ENCODE assay signal across 16 cellular contexts in genomic region chr1:39173119-39173994, GRCh38. TPM values are rescaled to one million over a fixed set of nuclear protein-coding genes. Genes with fewer than 3 reads are reported as not detected.
A peak's percentile ranks its signal among the peaks of the same experiment; 100 is the strongest.
DNase-seq lines count a peak whose midpoint lies in the region; ATAC-seq, FAIRE-seq and TF ChIP-seq lines count a peak whose summit lies in the region.
"Had no signal": no experiment of that assay in that cellular context is flagged by ENCODE, and none has a peak within 500 bp of the region (broad histone marks: within the 10 kb centered on the region; RNA-seq: fewer than 3 reads in every experiment).

No MANE protein-coding gene starts in this region.

- H3K36me3 Mint-ChIP-seq in neural crest cell (ENCODE audit: low read depth) = no peaks in the 10 kb centered on the region

- H3K9me3 ChIP-seq in A549 (no peaks in the 10 kb centered on the region), WERI-Rb-1 (ENCODE audit: severe bottlenecking) (no peaks in the 10 kb centered on the region), BE2C (no peaks in the 10 kb centered on the region)
- H3K9me3 ChIP-seq: colonic mucosa, SJSA1 had no signal

- H3K27me3 ChIP-seq in WERI-Rb-1 (ENCODE audit: insufficient read depth, low read depth, severe bottlenecking) (no peaks in the 10 kb centered on the region), BE2C (no peaks in the 10 kb centered on the region)
- H3K27me3 ChIP-seq: colonic mucosa, SJSA1 had no signal

- CTCF ChIA-PET in A549 (lab: Yijun Ruan, JAX) = interaction anchor here (0.5 to 6.0 kb wide), 11 partner anchors 11 to 85 kb away, joined by 3 to 35 read pairs (median 4); partner anchors contain the start of gene MACF1

- H3K27ac ChIP-seq in A549 (peak overlapping the region; percentile 78 to 91), WERI-Rb-1 (peak overlapping the region; percentile 92)
- H3K27ac ChIP-seq: colonic mucosa, HL-60, SJSA1 had no signal

- WGBS in A549 (ENCODE audit: missing lambda C conversion rate) = 64% methylated on average over 7 of the region's 9 CpGs

- TF ChIP-seq EP300 in A549 (IDR thresholded peaks at IDR 0.05) = no peak

- ATAC-seq in A549 = peak; percentile 26 to 31; a peak in 3 of 6 replicates
- no peak for ATAC-seq in GM18517 (IDR thresholded peaks at IDR 0.05; ENCODE audit: unreplicated experiment)

- H3K4me1 ChIP-seq in A549 (peaks cover 86% of the 10 kb centered on the region), BE2C (no peaks in the 10 kb centered on the region)
- H3K4me1 ChIP-seq: colonic mucosa had no signal

- no peaks in the 10 kb centered on the region; the same call in 1 of the 2 replicates for H3K36me3 ChIP-seq in WERI-Rb-1
- H3K36me3 ChIP-seq in BE2C = no peaks in the 10 kb centered on the region
- H3K36me3 ChIP-seq: colonic mucosa, SJSA1 had no signal

- peak; percentile 36 to 46; a peak in 3 of 5 replicates for TF ChIP-seq RAD21 in A549 (conservative IDR thresholded peaks at IDR 0.05 in 1 of 2, IDR thresholded peaks at IDR 0.05 in 1 of 2)

- no peak; the same call in 2 of the 3 replicates for TF ChIP-seq CTCF in A549 (IDR thresholded peaks at IDR 0.05)
- TF ChIP-seq CTCF in WERI-Rb-1 (IDR thresholded peaks at IDR 0.05; ENCODE audit: low read depth, low read length) = no peak
- peak; percentile 12 for TF ChIP-seq CTCF in fibroblast of villous mesenchyme (IDR thresholded peaks at IDR 0.05; ENCODE audit: insufficient read depth, low read depth, low read length)
- TF ChIP-seq CTCF in neural crest cell (conservative IDR thresholded peaks at IDR 0.05) = peak; percentile 20
- no peak for TF ChIP-seq CTCF in BE2C (IDR thresholded peaks at IDR 0.05; ENCODE audit: low read depth, low read length)

- no peaks in the 10 kb centered on the region for H3K9me3 Mint-ChIP-seq in neural crest cell

- peak overlapping the region; percentile 81 for H3K27ac Mint-ChIP-seq in neural crest cell (ENCODE audit: unreplicated experiment)

- no peak for TF ChIP-seq POLR2A in A549 (IDR thresholded peaks at IDR 0.05; ENCODE audit: low read length)

- H3K4me3 ChIP-seq in A549 = no peak overlapping the region
- H3K4me3 ChIP-seq in WERI-Rb-1 (ENCODE audit: low read depth, low read length) = no peak overlapping the region
- no peak overlapping the region for H3K4me3 ChIP-seq in fibroblast of villous mesenchyme (ENCODE audit: low read depth, low read length)
- no peak overlapping the region for H3K4me3 ChIP-seq in BE2C (ENCODE audit: low read depth, low read length)
- H3K4me3 ChIP-seq: colonic mucosa, SJSA1 had no signal

- H3K4me2 ChIP-seq in A549 = peak overlapping the region; percentile 81

- peaks cover 38% of the 10 kb centered on the region for H3K4me1 Mint-ChIP-seq in neural crest cell

- FAIRE-seq in A549 (lab: Jason Lieb, UNC) = no peak
- FAIRE-seq: islet of Langerhans, urothelium cell line had no signal

- POLR2A ChIA-PET in A549 (lab: Yijun Ruan, JAX) = interaction anchor here (1.0 kb wide), 1 partner anchor 18 kb away, joined by 6 read pairs; no protein-coding TSS in a partner anchor

- H3K4me3 Mint-ChIP-seq in neural crest cell = no peak overlapping the region

- DNase-seq in A549 (ENCODE audit: low read depth in 1 of 2, low spot score in 1 of 2) (no peak), WERI-Rb-1 (no peak), fibroblast of villous mesenchyme (ENCODE audit: low read depth) (no peak), neural crest cell (ENCODE audit: low read depth, low spot score) (no peak), BE2C (no peak), SHP77 (lab: John Stamatoyannopoulos, UW) (no peak), mesenteric fat pad (ENCODE audit: low spot score) (no peak)
- DNase-seq: ACHN; activated CD8-positive, alpha-beta memory T cell treated with anti-CD3 and anti-CD28 coated beads for 24 hours; colonic mucosa; NCI-H2171 treated with DMSO at 0.1 percent for 48 hours had no signal

- H3K27me3 Mint-ChIP-seq in neural crest cell (ENCODE audit: low read depth) = peaks cover 70% of the 10 kb centered on the region

TF ChIP-seq in A549, 52 proteins besides CTCF, POLR2A, EP300 and RAD21:
- no peak for TF ChIP-seq TP53 (CRISPR knock-in tag; IDR thresholded peaks at IDR 0.05)
- TF ChIP-seq EHMT2 (IDR thresholded peaks at IDR 0.05; ENCODE audit: low read depth) = no peak
- TF ChIP-seq USF2 (IDR thresholded peaks at IDR 0.05) = no peak
- TF ChIP-seq RARB (CRISPR knock-in tag; IDR thresholded peaks at IDR 0.05) = no peak
- TF ChIP-seq PBX3 (IDR thresholded peaks at IDR 0.05) = no peak
- no peak for TF ChIP-seq NR3C1 (IDR thresholded peaks at IDR 0.05)
- no peak for TF ChIP-seq MAZ (IDR thresholded peaks at IDR 0.05; ENCODE audit: borderline replicate concordance, low read depth, low read length)
- TF ChIP-seq RFX5 (IDR thresholded peaks at IDR 0.05) = no peak
- TF ChIP-seq CEBPB (IDR thresholded peaks at IDR 0.05) = no peak
- TF ChIP-seq, protein P1, sequence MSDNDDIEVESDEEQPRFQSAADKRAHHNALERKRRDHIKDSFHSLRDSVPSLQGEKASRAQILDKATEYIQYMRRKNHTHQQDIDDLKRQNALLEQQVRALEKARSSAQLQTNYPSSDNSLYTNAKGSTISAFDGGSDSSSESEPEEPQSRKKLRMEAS (IDR thresholded peaks at IDR 0.05) = no peak
- no peak for TF ChIP-seq HEYL (CRISPR knock-in tag; IDR thresholded peaks at IDR 0.05)
- no peak for TF ChIP-seq CHD2 (IDR thresholded peaks at IDR 0.05; ENCODE audit: low read length, partially characterized antibody)
- TF ChIP-seq, protein P2, sequence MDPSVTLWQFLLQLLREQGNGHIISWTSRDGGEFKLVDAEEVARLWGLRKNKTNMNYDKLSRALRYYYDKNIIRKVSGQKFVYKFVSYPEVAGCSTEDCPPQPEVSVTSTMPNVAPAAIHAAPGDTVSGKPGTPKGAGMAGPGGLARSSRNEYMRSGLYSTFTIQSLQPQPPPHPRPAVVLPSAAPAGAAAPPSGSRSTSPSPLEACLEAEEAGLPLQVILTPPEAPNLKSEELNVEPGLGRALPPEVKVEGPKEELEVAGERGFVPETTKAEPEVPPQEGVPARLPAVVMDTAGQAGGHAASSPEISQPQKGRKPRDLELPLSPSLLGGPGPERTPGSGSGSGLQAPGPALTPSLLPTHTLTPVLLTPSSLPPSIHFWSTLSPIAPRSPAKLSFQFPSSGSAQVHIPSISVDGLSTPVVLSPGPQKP (IDR thresholded peaks at IDR 0.05; ENCODE audit: low read depth, low read length) = no peak
- no peak for TF ChIP-seq HOXB13 (CRISPR knock-in tag; IDR thresholded peaks at IDR 0.05; ENCODE audit: low read depth)
- TF ChIP-seq CHD4 (IDR thresholded peaks at IDR 0.05; ENCODE audit: borderline replicate concordance) = no peak
- no peak for TF ChIP-seq RNF2 (IDR thresholded peaks at IDR 0.05; ENCODE audit: borderline replicate concordance, low read depth)

RNA-seq across cellular contexts. Expression of gene MACF1, which starts 31.1 kb away (rescaled TPM):
- polyA plus RNA-seq in A549 (2011; rRNA removed) = 64.2 and 75.7 TPM in 2 replicates
- 7.9 and 9.6 TPM in 2 replicates for polyA plus RNA-seq in A549 (2012; cell fraction: cytosol; rRNA removed)
- 56.1 and 99.6 TPM in 2 replicates for polyA plus RNA-seq in A549 (2012; cell fraction: nucleus; rRNA removed)
- 41.9 to 46.0 TPM (median 45.7 TPM) in 3 replicates for polyA plus RNA-seq in A549 (2017; fragmentation: RNase III; extraction: RNeasy Plus Mini Kit Qiagen cat#74134 plus additional on column Dnase treatment)
- 170 and 172 TPM in 2 replicates for polyA minus RNA-seq in A549 (2011; rRNA and poly(A)+ RNA removed)
- total RNA-seq in fibroblast of villous mesenchyme = 409 and 554 TPM in 2 replicates
- 185 and 197 TPM in 2 replicates for total RNA-seq in neural crest cell
- 24.3 TPM for polyA plus RNA-seq in BE2C (2012; ENCODE audit: insufficient read depth, insufficient read length, low read depth)
- total RNA-seq in mesenteric fat pad = 386 TPM

Comparison
In these comparisons a context has a peak if more than half of its experiments do, and no peak if none do; other contexts are left out.
1. CTCF ChIP-seq: peak in fibroblast of villous mesenchyme (single experiment) and neural crest cell (single experiment); none in A549 (single experiment), WERI-Rb-1 (single experiment) and BE2C (single experiment).